In the genomic region with DNA sequence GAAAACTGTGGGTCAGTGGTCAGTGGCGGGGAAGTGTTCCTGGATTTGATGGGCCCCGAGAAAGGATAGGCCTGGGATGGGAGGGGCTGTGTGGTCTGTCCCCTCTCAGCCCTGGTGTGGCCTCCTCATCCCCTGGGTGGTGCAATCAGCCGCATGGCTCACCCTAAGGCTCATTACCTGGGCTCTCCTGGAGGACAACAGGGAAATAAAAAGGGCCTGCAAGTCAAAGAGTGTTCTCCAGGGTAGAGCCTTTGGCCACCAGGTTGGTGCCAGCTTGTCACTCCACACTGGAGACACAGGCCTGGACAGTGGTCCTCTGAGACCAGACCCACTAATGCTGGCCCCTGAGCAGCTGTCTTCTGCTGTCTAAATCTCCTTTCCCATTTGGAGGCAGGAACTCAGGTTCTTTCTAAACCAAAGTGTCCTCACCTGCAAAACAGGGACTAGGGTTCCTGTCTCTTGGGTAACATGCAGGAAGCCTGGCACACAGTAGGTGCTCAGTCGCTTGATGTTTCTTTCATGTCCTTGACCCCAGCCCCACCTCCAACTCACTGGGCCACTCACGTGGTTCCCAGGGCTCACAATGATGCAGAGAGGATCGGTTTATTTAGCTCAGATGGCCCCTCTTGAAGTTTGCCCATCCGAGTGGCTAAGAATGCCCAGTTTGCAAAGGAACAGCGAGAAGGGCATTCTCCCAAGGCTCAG, we compare ENCODE assay signal across 23 cellular contexts. TPM values are rescaled to one million over a fixed set of nuclear protein-coding genes. Genes with fewer than 3 reads are reported as not detected.
DNase-seq lines count a peak whose midpoint lies in the region; ATAC-seq, FAIRE-seq and TF ChIP-seq lines count a peak whose summit lies in the region.
"Had no signal": no experiment of that assay in that cellular context is flagged by ENCODE, and none has a peak within 500 bp of the region (broad histone marks: within the 10 kb centered on the region; RNA-seq: fewer than 3 reads in every experiment).

No MANE protein-coding gene starts in this region.

- H3K4me1 ChIP-seq in kidney (ENCODE audit: control insufficient read depth in 1 of 2, insufficient read depth in 1 of 2, low read depth in 1 of 2, low read length in 2 of 2) = peaks cover 0 to 9% of the 10 kb centered on the region in 2 donors

- peak overlapping the region; percentile 23 for H3K4me3 Mint-ChIP-seq in activated naive CD4-positive, alpha-beta T cell treated with anti-CD3 and anti-CD28 coated beads, Interleukin-2, amount 50 U/mL, for 24 hours
- H3K4me3 Mint-ChIP-seq in activated naive CD4-positive, alpha-beta T cell treated with anti-CD3 and anti-CD28 coated beads for 36 hours = no peak overlapping the region
- H3K4me3 Mint-ChIP-seq in WTC11 = peak overlapping the region; percentile 84
- peak overlapping the region; percentile 66 for H3K4me3 Mint-ChIP-seq in stimulated activated effector memory CD8-positive, alpha-beta T cell treated with anti-CD3 and anti-CD28 coated beads, Interleukin-12 subunit alpha, Interleukin-12 subunit beta, amount 100 ng/mL, for 72 hours

- H3K9ac ChIP-seq in kidney (ENCODE audit: low read length in 2 of 2) = no peak overlapping the region

- no peaks in the 10 kb centered on the region for H3K36me3 Mint-ChIP-seq in activated naive CD4-positive, alpha-beta T cell treated with anti-CD3 and anti-CD28 coated beads, Interleukin-2, amount 50 U/mL, for 24 hours
- H3K36me3 Mint-ChIP-seq in activated naive CD4-positive, alpha-beta T cell treated with anti-CD3 and anti-CD28 coated beads for 36 hours (ENCODE audit: low read depth) = no peaks in the 10 kb centered on the region
- no peaks in the 10 kb centered on the region for H3K36me3 Mint-ChIP-seq in WTC11
- no peaks in the 10 kb centered on the region for H3K36me3 Mint-ChIP-seq in stimulated activated effector memory CD8-positive, alpha-beta T cell treated with anti-CD3 and anti-CD28 coated beads, Interleukin-12 subunit alpha, Interleukin-12 subunit beta, amount 100 ng/mL, for 72 hours
- H3K36me3 Mint-ChIP-seq: CD4-positive, CD25-positive, alpha-beta regulatory T cell had no signal

- H3K27ac ChIP-seq in kidney (ENCODE audit: low read depth in 2 of 2, low read length in 2 of 2) = no peak overlapping the region
- H3K27ac ChIP-seq: coronary artery, SK-N-MC, testis had no signal

- CTCF ChIA-PET in activated naive CD4-positive, alpha-beta T cell treated with anti-CD3 and anti-CD28 coated beads for 36 hours (lab: Charles Lee) = interaction anchor here (0.6 to 1.8 kb wide), 4 partner anchors 12 to 449 kb away, joined by 3 to 6 read pairs (median 4); no protein-coding TSS in a partner anchor
- CTCF ChIA-PET in WTC11 (lab: Charles Lee) = interaction anchor here (1.4 to 4.9 kb wide), 3 partner anchors 9 to 254 kb away, joined by 5 to 24 read pairs (median 21); no protein-coding TSS in a partner anchor

- no peak for TF ChIP-seq CTCF in WTC11 (IDR thresholded peaks at IDR 0.05)
- TF ChIP-seq CTCF in kidney (IDR thresholded peaks at IDR 0.05; ENCODE audit: borderline replicate concordance, extremely low read depth, insufficient read depth) = no peak

- DNase-seq in activated naive CD4-positive, alpha-beta T cell treated with anti-CD3 and anti-CD28 coated beads for 36 hours = no peak
- no peak for DNase-seq in WTC11 (ENCODE audit: low spot score)
- peak; percentile 30 for DNase-seq in kidney
- DNase-seq in stimulated activated effector memory CD8-positive, alpha-beta T cell treated with anti-CD3 and anti-CD28 coated beads, Interleukin-12 subunit alpha, Interleukin-12 subunit beta, amount 100 ng/mL, for 72 hours (ENCODE audit: low spot score in 2 of 2) = no peak
- no peak for DNase-seq in effector CD4-positive, alpha-beta T cell
- no peak for DNase-seq in activated T-cell treated with anti-CD3 and anti-CD28 coated beads, Interleukin-2, amount 50 U/mL, for 1 hour
- DNase-seq: ACHN; activated CD4-positive, CD25-positive, alpha-beta regulatory T cell treated with anti-CD3 and anti-CD28 coated beads, Interleukin-2, amount 50 U/mL, for 72 hours; activated naive CD4-positive, alpha-beta T cell treated with anti-CD3 and anti-CD28 coated beads, Interleukin-2, amount 50 U/mL, for 16 hours; CD4-positive, CD25-positive, alpha-beta regulatory T cell; DMS79; heart right ventricle; mesenchymal stem cell; MG63; NCI-H1436 treated with DMSO at 0.1 percent for 48 hours; testis had no signal

- intact Hi-C loops in activated naive CD4-positive, alpha-beta T cell treated with anti-CD3 and anti-CD28 coated beads for 36 hours (cut with micrococcal nuclease) = no loop called here
- intact Hi-C loops in kidney (cut with DNase I) = no loop called here

- no peaks in the 10 kb centered on the region for H3K36me3 ChIP-seq in kidney (ENCODE audit: control insufficient read depth in 1 of 2, insufficient read depth in 2 of 2, low read length in 2 of 2)
- H3K36me3 ChIP-seq: MG63 had no signal

- FAIRE-seq in kidney (lab: Jason Lieb, UNC) = no peak
- FAIRE-seq: GM12892, keratinocyte had no signal

- H3K4me1 Mint-ChIP-seq in activated naive CD4-positive, alpha-beta T cell treated with anti-CD3 and anti-CD28 coated beads, Interleukin-2, amount 50 U/mL, for 24 hours = peaks cover 6% of the 10 kb centered on the region
- peaks cover 11% of the 10 kb centered on the region for H3K4me1 Mint-ChIP-seq in activated naive CD4-positive, alpha-beta T cell treated with anti-CD3 and anti-CD28 coated beads for 36 hours (ENCODE audit: low read depth)
- peaks cover 10% of the 10 kb centered on the region for H3K4me1 Mint-ChIP-seq in WTC11
- H3K4me1 Mint-ChIP-seq in stimulated activated effector memory CD8-positive, alpha-beta T cell treated with anti-CD3 and anti-CD28 coated beads, Interleukin-12 subunit alpha, Interleukin-12 subunit beta, amount 100 ng/mL, for 72 hours = peaks cover 27% of the 10 kb centered on the region

- no peaks in the 10 kb centered on the region for H3K9me3 ChIP-seq in kidney (ENCODE audit: control insufficient read depth in 1 of 2, low read length in 2 of 2)
- H3K9me3 ChIP-seq: heart right ventricle, MG63, testis had no signal

- POLR2A ChIA-PET in WTC11 (lab: Charles Lee) = no interaction called here

- H3K4me3 ChIP-seq in kidney (ENCODE audit: low read length in 2 of 2) = no peak overlapping the region
- H3K4me3 ChIP-seq: heart right ventricle, MG63, SK-N-MC, testis had no signal

- H3K27ac Mint-ChIP-seq in activated naive CD4-positive, alpha-beta T cell treated with anti-CD3 and anti-CD28 coated beads, Interleukin-2, amount 50 U/mL, for 24 hours = no peak overlapping the region
- H3K27ac Mint-ChIP-seq in activated naive CD4-positive, alpha-beta T cell treated with anti-CD3 and anti-CD28 coated beads for 36 hours = no peak overlapping the region
- H3K27ac Mint-ChIP-seq in WTC11 = no peak overlapping the region
- peak overlapping the region; percentile 4 for H3K27ac Mint-ChIP-seq in stimulated activated effector memory CD8-positive, alpha-beta T cell treated with anti-CD3 and anti-CD28 coated beads, Interleukin-12 subunit alpha, Interleukin-12 subunit beta, amount 100 ng/mL, for 72 hours

- H3K27me3 Mint-ChIP-seq in activated naive CD4-positive, alpha-beta T cell treated with anti-CD3 and anti-CD28 coated beads, Interleukin-2, amount 50 U/mL, for 24 hours = peaks cover 3% of the 10 kb centered on the region
- H3K27me3 Mint-ChIP-seq in activated naive CD4-positive, alpha-beta T cell treated with anti-CD3 and anti-CD28 coated beads for 36 hours (ENCODE audit: low read depth) = no peaks in the 10 kb centered on the region
- peaks cover 66% of the 10 kb centered on the region for H3K27me3 Mint-ChIP-seq in WTC11 (ENCODE audit: low read depth)

- no peaks in the 10 kb centered on the region for H3K9me3 Mint-ChIP-seq in activated naive CD4-positive, alpha-beta T cell treated with anti-CD3 and anti-CD28 coated beads, Interleukin-2, amount 50 U/mL, for 24 hours
- no peaks in the 10 kb centered on the region for H3K9me3 Mint-ChIP-seq in activated naive CD4-positive, alpha-beta T cell treated with anti-CD3 and anti-CD28 coated beads for 36 hours
- no peaks in the 10 kb centered on the region for H3K9me3 Mint-ChIP-seq in WTC11
- H3K9me3 Mint-ChIP-seq in stimulated activated effector memory CD8-positive, alpha-beta T cell treated with anti-CD3 and anti-CD28 coated beads, Interleukin-12 subunit alpha, Interleukin-12 subunit beta, amount 100 ng/mL, for 72 hours = no peaks in the 10 kb centered on the region
- H3K9me3 Mint-ChIP-seq: CD4-positive, CD25-positive, alpha-beta regulatory T cell had no signal

- ATAC-seq in WTC11 = no peak
- ATAC-seq in stimulated activated effector memory CD8-positive, alpha-beta T cell treated with anti-CD3 and anti-CD28 coated beads, Interleukin-12 subunit alpha, Interleukin-12 subunit beta, amount 100 ng/mL, for 72 hours = no peak
- no peak for ATAC-seq in HG02571 (IDR thresholded peaks at IDR 0.05; ENCODE audit: unreplicated experiment)
- ATAC-seq: Panc1 had no signal

TF ChIP-seq in WTC11, 78 proteins besides CTCF, POLR2A, EP300 and RAD21 (continues in another document):
- TF ChIP-seq ZNF219 (CRISPR knock-in tag; IDR thresholded peaks at IDR 0.05; ENCODE audit: borderline replicate concordance) (no peak), OVOL2 (CRISPR knock-in tag; IDR thresholded peaks at IDR 0.05; ENCODE audit: borderline replicate concordance) (no peak), FOXP1 (CRISPR knock-in tag; IDR thresholded peaks at IDR 0.05; ENCODE audit: borderline replicate concordance) (no peak), ATF1 (CRISPR knock-in tag; IDR thresholded peaks at IDR 0.05) (no peak)

RNA-seq across cellular contexts. Expression of a gene that starts 2.4 kb away (rescaled TPM):
- 1 to 10 TPM; 3.0 to 3.6 TPM for total RNA-seq in activated naive CD4-positive, alpha-beta T cell treated with anti-CD3 and anti-CD28 coated beads for 36 hours
- total RNA-seq in WTC11 (2021) (20.5 to 24.6 TPM (median 23.1 TPM) in 3 replicates), kidney (5.7 TPM)
- polyA plus RNA-seq in kidney (ENCODE audit: insufficient read depth, low read depth, low replicate concordance) = 1.7 TPM

RNA-seq across cellular contexts. Expression of a gene that starts 12.9 kb away (rescaled TPM):
- total RNA-seq in activated naive CD4-positive, alpha-beta T cell treated with anti-CD3 and anti-CD28 coated beads for 36 hours = 1 to 10 TPM; 8.1 to 8.5 TPM
- total RNA-seq in WTC11 (2021) (34.0 to 41.1 TPM (median 35.0 TPM) in 3 replicates), kidney (25.0 TPM)
- 13.7 TPM for polyA plus RNA-seq in kidney (ENCODE audit: insufficient read depth, low read depth, low replicate concordance)
